ENCODE assay signal across 8 cellular contexts in genomic region chr1:174160109-174160473, GRCh38. TPM values are rescaled to one million over a fixed set of nuclear protein-coding genes. Genes with fewer than 3 reads are reported as not detected.
DNase-seq lines count a peak whose midpoint lies in the region; ATAC-seq and TF ChIP-seq lines count a peak whose summit lies in the region.

No MANE protein-coding gene starts in this region.

- no peaks in the 10 kb centered on the region for H3K9me3 Mint-ChIP-seq in central memory CD8-positive, alpha-beta T cell

- no peaks in the 10 kb centered on the region for H3K9me3 ChIP-seq in SK-N-MC (ENCODE audit: low read depth, low read length)

- DNase-seq in SHP77 (lab: John Stamatoyannopoulos, UW) (peak; percentile 41 to 50), SHP77 treated with DMSO at 0.1 percent for 48 hours (lab: John Stamatoyannopoulos, UW) (no peak), SK-N-MC (ENCODE audit: low read depth, low spot score) (no peak), left colon (peak; percentile 69 to 70), GM13976 (ENCODE audit: low spot score) (no peak)
- DNase-seq in central memory CD8-positive, alpha-beta T cell (ENCODE audit: low spot score in 2 of 2): no peak
- DNase-seq in stimulated activated CD4-positive, alpha-beta T cell treated with anti-CD3 and anti-CD28 coated beads, Interleukin-4, amount 100 ng/mL, for 4 hours: peak; percentile 10 to 12

- peak overlapping the region; percentile 83 for H3K27ac Mint-ChIP-seq in central memory CD8-positive, alpha-beta T cell (ENCODE audit: low read depth)

- intact Hi-C loops in left colon (cut with DNase I, micrococcal nuclease): no loop called here

- peak overlapping the region; percentile 97 for H3K4me3 Mint-ChIP-seq in central memory CD8-positive, alpha-beta T cell

- H3K36me3 Mint-ChIP-seq in central memory CD8-positive, alpha-beta T cell (ENCODE audit: insufficient read depth): peaks cover 16% of the 10 kb centered on the region

- H3K4me3 ChIP-seq in SK-N-MC: peak overlapping the region; percentile 93

- H3K27me3 Mint-ChIP-seq in central memory CD8-positive, alpha-beta T cell: no peaks in the 10 kb centered on the region

- ATAC-seq in HG02973 (IDR thresholded peaks at IDR 0.05; ENCODE audit: unreplicated experiment): peak; percentile 4
- ATAC-seq in central memory CD8-positive, alpha-beta T cell (replicated peaks; ENCODE audit: extremely low read depth, poor library complexity, severe bottlenecking): no peak
- ATAC-seq in left colon: peak; percentile 47

- no peak overlapping the region for H3K27ac ChIP-seq in SK-N-MC

- TF ChIP-seq CTCF in GM13976 (IDR thresholded peaks at IDR 0.05; ENCODE audit: borderline replicate concordance, control extremely low read depth, extremely low read depth, insufficient read depth, missing control alignments): no peak

- in situ Hi-C loops in GM13976 (cut with MboI; ENCODE audit: low sequenced_read_pairs, unreplicated experiment): no loop called here

- H3K36me3 ChIP-seq in SK-N-MC (ENCODE audit: insufficient read depth, low read length): no peaks in the 10 kb centered on the region

- H3K9ac ChIP-seq in SK-N-MC (ENCODE audit: insufficient read length): peak overlapping the region; percentile 85

- H3K4me1 Mint-ChIP-seq in central memory CD8-positive, alpha-beta T cell: peaks cover 70% of the 10 kb centered on the region

RNA-seq across cellular contexts. Expression of gene RABGAP1L, which starts 0.8 kb away (rescaled TPM):
- 10 to 100 TPM; 67.8 to 70.4 TPM for total RNA-seq in left colon

Comparison
In these comparisons a context has a peak if more than half of its experiments do, and no peak if none do; other contexts are left out.
1. DNase-seq: peak in SHP77 (2 of 2), left colon (2 of 2) and stimulated activated CD4-positive, alpha-beta T cell treated with anti-CD3 and anti-CD28 coated beads, Interleukin-4, amount 100 ng/mL, for 4 hours (2 of 2); none in SHP77 treated with DMSO at 0.1 percent for 48 hours (single experiment), SK-N-MC (single experiment), central memory CD8-positive, alpha-beta T cell (0 of 2) and GM13976 (single experiment).